In the genomic region with DNA sequence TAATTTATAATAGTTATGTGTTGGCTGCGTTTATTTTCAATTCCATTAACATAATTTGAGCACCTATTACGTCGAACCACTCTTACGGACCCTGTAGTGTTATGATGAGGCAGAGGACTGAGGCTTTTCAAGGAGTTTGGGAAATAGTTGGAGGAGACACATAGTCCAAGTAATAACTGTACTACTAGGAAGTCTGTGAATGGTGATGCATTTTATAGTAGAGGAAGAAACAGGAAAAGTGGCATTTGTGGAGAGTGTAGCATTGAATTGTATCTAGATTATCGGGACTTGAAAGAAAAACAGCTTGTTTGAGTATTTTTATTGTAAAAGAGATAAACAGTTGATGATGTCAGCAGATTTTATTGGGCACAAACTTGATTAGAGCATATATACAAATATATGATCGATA, we compare ENCODE assay signal across 8 cellular contexts. TPM values are rescaled to one million over a fixed set of nuclear protein-coding genes. Genes with fewer than 3 reads are reported as not detected.
DNase-seq lines count a peak whose midpoint lies in the region; ATAC-seq and TF ChIP-seq lines count a peak whose summit lies in the region.

No MANE protein-coding gene starts in this region.

- no peak for TF ChIP-seq CTCF in ovary (IDR thresholded peaks at IDR 0.05)

- no peak overlapping the region for H3K27ac ChIP-seq in ectodermal cell (ENCODE audit: insufficient read depth, low read depth, low read length, poor library complexity, severe bottlenecking)
- no peak overlapping the region for H3K27ac ChIP-seq in ovary

- H3K27me3 ChIP-seq in ectodermal cell (ENCODE audit: control insufficient read depth, insufficient read depth, low read length, poor library complexity, severe bottlenecking) (no peaks in the 10 kb centered on the region), ovary (no peaks in the 10 kb centered on the region)

- TF ChIP-seq POLR2A in ovary (IDR thresholded peaks at IDR 0.05): no peak

- H3K4me3 ChIP-seq in ectodermal cell (ENCODE audit: insufficient read depth, low read depth, low read length) (peak overlapping the region; percentile 89), ovary (peak overlapping the region; percentile 72)

- intact Hi-C loops in ovary (cut with DNase I): loop anchor here in 1 of 4 donors (10.0 kb wide), 1 partner anchor 148 kb away; a partner anchor contains a TSS

- no peak for ATAC-seq in GM19023 (IDR thresholded peaks at IDR 0.05; ENCODE audit: unreplicated experiment)
- ATAC-seq in esophagus mucosa: no peak

- H3K9me3 ChIP-seq in ectodermal cell (ENCODE audit: control insufficient read depth, low read length) (no peaks in the 10 kb centered on the region), ovary (no peaks in the 10 kb centered on the region)

- H3K36me3 ChIP-seq in ectodermal cell (ENCODE audit: control insufficient read depth, insufficient read depth, low read length): no peaks in the 10 kb centered on the region
- H3K36me3 ChIP-seq in ovary: no peaks in the 10 kb centered on the region

- DNase-seq in EH (ENCODE audit: low read depth): peak; percentile 35
- DNase-seq in NCI-H69 (lab: John Stamatoyannopoulos, UW): peak; percentile 22
- DNase-seq in ovary: no peak
- DNase-seq in NCI-H2029 (lab: John Stamatoyannopoulos, UW): no peak
- DNase-seq in stimulated activated CD4-positive, alpha-beta T cell treated with anti-CD3 and anti-CD28 coated beads, Interleukin-4, amount 100 ng/mL, for 1 hour: no peak

- H3K4me1 ChIP-seq in ectodermal cell (ENCODE audit: control insufficient read depth, insufficient read depth, low read length): peaks cover 17% of the 10 kb centered on the region
- H3K4me1 ChIP-seq in ovary (ENCODE audit: insufficient read depth): peaks cover 4% of the 10 kb centered on the region

- no peak for TF ChIP-seq EP300 in ovary (IDR thresholded peaks at IDR 0.05)

- 47 to 53% methylated on average over 3 to 4 of the region's 6 CpGs for WGBS in ectodermal cell, 2 experiments
- WGBS in ovary, 3 donors: 12 to 17% (median 14%) methylated on average over 6 of the region's 6 CpGs

RNA-seq across cellular contexts. Expression of a gene that starts 1.7 kb away (rescaled TPM):
- 26.0 TPM for polyA plus RNA-seq in ectodermal cell (2013, experiment 1 of 4)
- 27.6 TPM for polyA plus RNA-seq in ectodermal cell (2013, experiment 2 of 4)
- polyA plus RNA-seq in ectodermal cell (2013, experiment 3 of 4): 21.4 TPM
- polyA plus RNA-seq in ectodermal cell (2013, experiment 4 of 4): 24.3 TPM
- total RNA-seq in ovary (10 to 100 TPM; 32.4 to 77.1 (median 48.2) TPM), esophagus mucosa (17.6 TPM)
- 10 to 100 TPM; 12.5 to 32.2 TPM for polyA plus RNA-seq in ovary

Comparison
In these comparisons a context has a peak if more than half of its experiments do, and no peak if none do; other contexts are left out.
1. DNase-seq: peak in EH (single experiment) and NCI-H69 (single experiment); none in ovary (0 of 5), NCI-H2029 (single experiment) and stimulated activated CD4-positive, alpha-beta T cell treated with anti-CD3 and anti-CD28 coated beads, Interleukin-4, amount 100 ng/mL, for 1 hour (single experiment).